ENCODE assay signal across 8 cellular contexts in genomic region chr6:134174790-134175531, GRCh38.
DNase-seq lines count a peak whose midpoint lies in the region; ATAC-seq and TF ChIP-seq lines count a peak whose summit lies in the region.

No MANE protein-coding gene starts in this region.

- intact Hi-C loops in left colon (cut with DNase I, micrococcal nuclease) = loop anchor here in 1 of 2 donors (5.0 kb wide), 1 partner anchor 647 kb away; no protein-coding TSS in a partner anchor

- TF ChIP-seq CTCF in choroid plexus epithelial cell (conservative IDR thresholded peaks at IDR 0.05; ENCODE audit: low read depth, low read length) = no peak

- DNase-seq in AML-193 (lab: John Stamatoyannopoulos, UW) (peak; percentile 83 to 85), NCI-H446 treated with DMSO at 0.1 percent for 48 hours (lab: John Stamatoyannopoulos, UW) (peak; percentile 70), choroid plexus epithelial cell (ENCODE audit: low read depth) (peak; percentile 96), left colon (peak; percentile 89 to 97)
- DNase-seq in activated CD4-positive, alpha-beta T cell treated with anti-CD3 and anti-CD28 coated beads for 4 hours = peak; percentile 94 to 96
- DNase-seq in stimulated activated CD4-positive, alpha-beta T cell treated with anti-CD3 and anti-CD28 coated beads, Interleukin-1b, Interleukin-23, amount 100 ng/mL, for 4 hours (ENCODE audit: low read depth in 2 of 2) = peak; percentile 98

- peak; percentile 70 for ATAC-seq in GM19043 (IDR thresholded peaks at IDR 0.05; ENCODE audit: low read depth, unreplicated experiment)
- peak; percentile 78 for ATAC-seq in HG03342 (IDR thresholded peaks at IDR 0.05; ENCODE audit: unreplicated experiment)
- ATAC-seq in left colon = peak; percentile 87

- H3K4me3 ChIP-seq in choroid plexus epithelial cell (ENCODE audit: low read depth, low read length) = peak overlapping the region; percentile 73

Comparison
In these comparisons a context has a peak if more than half of its experiments do, and no peak if none do; other contexts are left out.
1. Peak in every context shown above with its lines: DNase-seq, ATAC-seq and H3K4me3 ChIP-seq.